In genomic region chr11:128630367-128631230, GRCh38 we compare ENCODE assay signal across 8 cellular contexts. TPM values are rescaled to one million over a fixed set of nuclear protein-coding genes. Genes with fewer than 3 reads are reported as not detected.
DNase-seq lines count a peak whose midpoint lies in the region; ATAC-seq and TF ChIP-seq lines count a peak whose summit lies in the region.

No MANE protein-coding gene starts in this region.

- H3K36me3 ChIP-seq in DND-41 (ENCODE audit: insufficient read depth, low read length) (no peaks in the 10 kb centered on the region), upper lobe of left lung (no peaks in the 10 kb centered on the region)

- peak; percentile 91 for ATAC-seq in DND-41 (ENCODE audit: insufficient read depth, low read depth)
- peak; percentile 47 for ATAC-seq in GM21737 (IDR thresholded peaks at IDR 0.05; ENCODE audit: unreplicated experiment)
- ATAC-seq in upper lobe of left lung (ENCODE audit: low FRiP score in 2 of 2): peak; percentile 91 to 94

- in situ Hi-C loops in SK-MEL-5 (cut with HindIII; ENCODE audit: low pct_unique_long_range_greater_than_20kb, low sequenced_read_pairs): loop anchor here (25.0 kb wide), 1 partner anchor 343 kb away; no protein-coding TSS in a partner anchor

- TF ChIP-seq EP300 in upper lobe of left lung (IDR thresholded peaks at IDR 0.05): no peak

- H3K27ac Mint-ChIP-seq in activated naive CD4-positive, alpha-beta T cell treated with anti-CD3 and anti-CD28 coated beads for 36 hours: peak overlapping the region; percentile 84

- intact Hi-C loops in activated naive CD4-positive, alpha-beta T cell treated with anti-CD3 and anti-CD28 coated beads for 36 hours (cut with micrococcal nuclease): loop anchor here (1.0 to 2.0 kb wide), 14 partner anchors 26 to 599 kb away; no protein-coding TSS in a partner anchor
- intact Hi-C loops in posterior cingulate gyrus (cut with DNase I): loop anchor here (2.0 to 5.0 kb wide), 3 partner anchors 202 to 458 kb away; no protein-coding TSS in a partner anchor

- H3K9me3 ChIP-seq in DND-41 (ENCODE audit: insufficient read depth, low read length, severe bottlenecking): no peaks in the 10 kb centered on the region
- H3K9me3 ChIP-seq in upper lobe of left lung: no peaks in the 10 kb centered on the region

- peak overlapping the region; percentile 24; the same call in 1 of the 2 replicates for H3K4me2 ChIP-seq in DND-41 (ENCODE audit: insufficient read depth, low read length)

- peak overlapping the region; percentile 19; the same call in 1 of the 2 replicates for H3K9ac ChIP-seq in DND-41 (ENCODE audit: low read depth, low read length)

- no peak for TF ChIP-seq POLR2A in upper lobe of left lung (IDR thresholded peaks at IDR 0.05)

- H3K4me1 ChIP-seq in DND-41 (ENCODE audit: insufficient read depth, low read length) (peaks cover 39% of the 10 kb centered on the region), upper lobe of left lung (peaks cover 14 to 35% (median 23%) of the 10 kb centered on the region in 4 donors)

- peak overlapping the region; percentile 60 for H3K4me3 Mint-ChIP-seq in activated naive CD4-positive, alpha-beta T cell treated with anti-CD3 and anti-CD28 coated beads for 36 hours

- peak overlapping the region; percentile 64 for H2AFZ ChIP-seq in DND-41 (ENCODE audit: low read depth, low read length)

- no peaks in the 10 kb centered on the region for H3K27me3 Mint-ChIP-seq in activated naive CD4-positive, alpha-beta T cell treated with anti-CD3 and anti-CD28 coated beads for 36 hours (ENCODE audit: low read depth)

- peaks cover 59% of the 10 kb centered on the region for H3K4me1 Mint-ChIP-seq in activated naive CD4-positive, alpha-beta T cell treated with anti-CD3 and anti-CD28 coated beads for 36 hours (ENCODE audit: low read depth)

- no peaks in the 10 kb centered on the region for H3K36me3 Mint-ChIP-seq in activated naive CD4-positive, alpha-beta T cell treated with anti-CD3 and anti-CD28 coated beads for 36 hours (ENCODE audit: low read depth)

- H3K9me3 Mint-ChIP-seq in activated naive CD4-positive, alpha-beta T cell treated with anti-CD3 and anti-CD28 coated beads for 36 hours: no peaks in the 10 kb centered on the region

- H4K20me1 ChIP-seq in DND-41 (ENCODE audit: insufficient read depth, low read length): no peaks in the 10 kb centered on the region

- DNase-seq in DND-41 (peak; percentile 87), Kasumi-1 (lab: John Stamatoyannopoulos, UW) (peak; percentile 87 to 89), SK-MEL-5 (ENCODE audit: low read depth, low spot score) (peak; percentile 82), glomerular visceral epithelial cell (ENCODE audit: extremely low spot score) (peak; percentile 85), posterior cingulate gyrus (peak; percentile 62 to 96 (median 85)), upper lobe of left lung (peak in 1 of 2 donors; percentile 87)
- peak; percentile 97 for DNase-seq in activated naive CD4-positive, alpha-beta T cell treated with anti-CD3 and anti-CD28 coated beads for 36 hours

- CTCF ChIA-PET in activated naive CD4-positive, alpha-beta T cell treated with anti-CD3 and anti-CD28 coated beads for 36 hours (lab: Charles Lee): interaction anchor here (0.6 to 7.6 kb wide), 63 partner anchors 8 to 814 kb away, joined by 3 to 190 read pairs (median 4); partner anchors contain the start of gene ETS1

- no peaks in the 10 kb centered on the region for H3K79me2 ChIP-seq in DND-41 (ENCODE audit: insufficient read depth, low read length)

- WGBS in upper lobe of left lung, 2 donors: 32 to 37% methylated on average over 11 to 12 of the region's 12 CpGs

- H3K4me3 ChIP-seq in DND-41 (ENCODE audit: low read depth in 1 of 2, low read length in 2 of 2) (no peak overlapping the region), upper lobe of left lung (no peak overlapping the region)

- TF ChIP-seq CTCF in DND-41 (IDR thresholded peaks at IDR 0.05; ENCODE audit: borderline replicate concordance, extremely low read depth, low read length, poor library complexity, severe bottlenecking) (peak; percentile 95), upper lobe of left lung (IDR thresholded peaks at IDR 0.05) (peak; percentile 85 to 92 (median 88))

- H3K27me3 ChIP-seq in DND-41 (ENCODE audit: insufficient read depth, low read length, poor library complexity) (no peaks in the 10 kb centered on the region), upper lobe of left lung (no peaks in the 10 kb centered on the region)

- H3K27ac ChIP-seq in DND-41 (ENCODE audit: low read length) (peak overlapping the region; percentile 58), upper lobe of left lung (peak overlapping the region in 3 of 4 donors; percentile 4 to 64 (median 61))

RNA-seq across cellular contexts. Expression of gene ETS1, which starts 43.2 kb away (rescaled TPM):
- total RNA-seq in SK-MEL-5 (2014; rRNA removed; shearing (Covaris generic)): 66.6 and 66.7 TPM in 2 replicates
- polyA plus RNA-seq in SK-MEL-5 (2015; cell fraction: cytosol; rRNA removed): 76.0 and 81.3 TPM in 2 replicates
- 31.0 and 38.5 TPM in 2 replicates for polyA plus RNA-seq in SK-MEL-5 (2015; cell fraction: nucleus; rRNA removed)
- 100 to 1,000 TPM; 336 to 338 TPM for total RNA-seq in activated naive CD4-positive, alpha-beta T cell treated with anti-CD3 and anti-CD28 coated beads for 36 hours
- total RNA-seq in upper lobe of left lung: 100 to 1,000 TPM in 1 of 6 donors, 10 to 100 TPM in 5; 29.3 to 107 (median 79.0) TPM
